In genomic region chr1:40313329-40313957, GRCh38 we compare ENCODE assay signal across 1 cellular context.
TF ChIP-seq lines count a peak whose summit lies in the region.

No MANE protein-coding gene starts in this region.

TF ChIP-seq in HepG2, 621 proteins besides CTCF, POLR2A, EP300 and RAD21 (continued from another document and continues in another):
- TF ChIP-seq ZNF44 (CRISPR knock-in tag; IDR thresholded peaks at IDR 0.05), result no peak
- peak; percentile 28; the same call in 1 of the 2 replicates for TF ChIP-seq HMG20A (CRISPR knock-in tag; IDR thresholded peaks at IDR 0.05; ENCODE audit: borderline replicate concordance)
- no peak for TF ChIP-seq XBP1 (CRISPR knock-in tag; IDR thresholded peaks at IDR 0.05)
- no peak for TF ChIP-seq ELF4 (CRISPR knock-in tag; IDR thresholded peaks at IDR 0.05; ENCODE audit: borderline replicate concordance)
- TF ChIP-seq, protein P1, sequence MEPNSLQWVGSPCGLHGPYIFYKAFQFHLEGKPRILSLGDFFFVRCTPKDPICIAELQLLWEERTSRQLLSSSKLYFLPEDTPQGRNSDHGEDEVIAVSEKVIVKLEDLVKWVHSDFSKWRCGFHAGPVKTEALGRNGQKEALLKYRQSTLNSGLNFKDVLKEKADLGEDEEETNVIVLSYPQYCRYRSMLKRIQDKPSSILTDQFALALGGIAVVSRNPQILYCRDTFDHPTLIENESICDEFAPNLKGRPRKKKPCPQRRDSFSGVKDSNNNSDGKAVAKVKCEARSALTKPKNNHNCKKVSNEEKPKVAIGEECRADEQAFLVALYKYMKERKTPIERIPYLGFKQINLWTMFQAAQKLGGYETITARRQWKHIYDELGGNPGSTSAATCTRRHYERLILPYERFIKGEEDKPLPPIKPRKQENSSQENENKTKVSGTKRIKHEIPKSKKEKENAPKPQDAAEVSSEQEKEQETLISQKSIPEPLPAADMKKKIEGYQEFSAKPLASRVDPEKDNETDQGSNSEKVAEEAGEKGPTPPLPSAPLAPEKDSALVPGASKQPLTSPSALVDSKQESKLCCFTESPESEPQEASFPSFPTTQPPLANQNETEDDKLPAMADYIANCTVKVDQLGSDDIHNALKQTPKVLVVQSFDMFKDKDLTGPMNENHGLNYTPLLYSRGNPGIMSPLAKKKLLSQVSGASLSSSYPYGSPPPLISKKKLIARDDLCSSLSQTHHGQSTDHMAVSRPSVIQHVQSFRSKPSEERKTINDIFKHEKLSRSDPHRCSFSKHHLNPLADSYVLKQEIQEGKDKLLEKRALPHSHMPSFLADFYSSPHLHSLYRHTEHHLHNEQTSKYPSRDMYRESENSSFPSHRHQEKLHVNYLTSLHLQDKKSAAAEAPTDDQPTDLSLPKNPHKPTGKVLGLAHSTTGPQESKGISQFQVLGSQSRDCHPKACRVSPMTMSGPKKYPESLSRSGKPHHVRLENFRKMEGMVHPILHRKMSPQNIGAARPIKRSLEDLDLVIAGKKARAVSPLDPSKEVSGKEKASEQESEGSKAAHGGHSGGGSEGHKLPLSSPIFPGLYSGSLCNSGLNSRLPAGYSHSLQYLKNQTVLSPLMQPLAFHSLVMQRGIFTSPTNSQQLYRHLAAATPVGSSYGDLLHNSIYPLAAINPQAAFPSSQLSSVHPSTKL (CRISPR knock-in tag; IDR thresholded peaks at IDR 0.05), result peak; percentile 64
- no peak for TF ChIP-seq KDM1A (CRISPR knock-in tag; IDR thresholded peaks at IDR 0.05)
- TF ChIP-seq KLF13 (CRISPR knock-in tag; IDR thresholded peaks at IDR 0.05), result no peak
- TF ChIP-seq ZNF350 (CRISPR knock-in tag; IDR thresholded peaks at IDR 0.05; ENCODE audit: borderline replicate concordance, low read depth), result 0 out of 2 replicates have a peak, but pooled peaks have one; percentile 30
- TF ChIP-seq RFX1 (IDR thresholded peaks at IDR 0.05), result no peak
- TF ChIP-seq SATB2 (CRISPR knock-in tag; IDR thresholded peaks at IDR 0.05), result no peak
- no peak for TF ChIP-seq NFYC (CRISPR knock-in tag; IDR thresholded peaks at IDR 0.05)
- TF ChIP-seq ZNF367 (CRISPR knock-in tag; IDR thresholded peaks at IDR 0.05; ENCODE audit: borderline replicate concordance), result no peak
- TF ChIP-seq HMGXB4 (CRISPR knock-in tag; IDR thresholded peaks at IDR 0.05; ENCODE audit: borderline replicate concordance in 1 of 2, low read depth in 1 of 2), result no peak
- no peak for TF ChIP-seq SUZ12 (IDR thresholded peaks at IDR 0.05; ENCODE audit: low read depth, low read length)
- TF ChIP-seq AHDC1 (CRISPR knock-in tag; IDR thresholded peaks at IDR 0.05; ENCODE audit: borderline replicate concordance), result 0 out of 2 replicates have a peak, but pooled peaks have one; percentile 29
- TF ChIP-seq SMAD1 (CRISPR knock-in tag; IDR thresholded peaks at IDR 0.05; ENCODE audit: borderline replicate concordance, low read depth), result no peak
- no peak for TF ChIP-seq ZFP1 (CRISPR knock-in tag; IDR thresholded peaks at IDR 0.05)
- no peak for TF ChIP-seq JUN (CRISPR knock-in tag; IDR thresholded peaks at IDR 0.05)
- TF ChIP-seq RXRA (CRISPR knock-in tag; IDR thresholded peaks at IDR 0.05), result peak; percentile 85
- no peak for TF ChIP-seq AGO1 (IDR thresholded peaks at IDR 0.05; ENCODE audit: low read depth, low read length, poor library complexity, severe bottlenecking)
- no peak for TF ChIP-seq ZNF260 (CRISPR knock-in tag; IDR thresholded peaks at IDR 0.05; ENCODE audit: borderline replicate concordance, low read depth)
- TF ChIP-seq NR2F1 (CRISPR knock-in tag; IDR thresholded peaks at IDR 0.05), result peak in 1 of 2 experiments; percentile 45; a peak in 2 of 4 replicates
- no peak for TF ChIP-seq RARG (CRISPR knock-in tag; IDR thresholded peaks at IDR 0.05; ENCODE audit: low read depth)
- no peak for TF ChIP-seq NFATC3 (CRISPR knock-in tag; IDR thresholded peaks at IDR 0.05)
- TF ChIP-seq FOXP4 (CRISPR knock-in tag; IDR thresholded peaks at IDR 0.05), result 0 out of 2 replicates have a peak, but pooled peaks have one; percentile 14
- peak; percentile 61 for TF ChIP-seq PAXIP1 (CRISPR knock-in tag; conservative IDR thresholded peaks at IDR 0.05)
- 0 out of 2 replicates have a peak, but pooled peaks have one; percentile 12 for TF ChIP-seq KAT8 (CRISPR knock-in tag; IDR thresholded peaks at IDR 0.05)
- TF ChIP-seq PHF21A (CRISPR knock-in tag; IDR thresholded peaks at IDR 0.05), result 0 out of 2 replicates have a peak, but pooled peaks have one; percentile 10
- peak; percentile 6 for TF ChIP-seq TBL1XR1 (IDR thresholded peaks at IDR 0.05; ENCODE audit: borderline replicate concordance, low read length, partially characterized antibody)
- TF ChIP-seq SPEN (CRISPR knock-in tag; IDR thresholded peaks at IDR 0.05; ENCODE audit: low read depth), result no peak
- TF ChIP-seq CBFB (CRISPR knock-in tag; IDR thresholded peaks at IDR 0.05), result 0 out of 2 replicates have a peak, but pooled peaks have one; percentile 38
- peak; percentile 65 for TF ChIP-seq NCOA2 (CRISPR knock-in tag; IDR thresholded peaks at IDR 0.05)
- TF ChIP-seq GATA4 (IDR thresholded peaks at IDR 0.05; ENCODE audit: borderline replicate concordance, low read depth), result 0 out of 2 replicates have a peak, but pooled peaks have one; percentile 6
- no peak for TF ChIP-seq ZNF713 (CRISPR knock-in tag; IDR thresholded peaks at IDR 0.05)
- no peak for TF ChIP-seq PHB2 (IDR thresholded peaks at IDR 0.05; ENCODE audit: partially characterized antibody)
- TF ChIP-seq, protein P2, sequence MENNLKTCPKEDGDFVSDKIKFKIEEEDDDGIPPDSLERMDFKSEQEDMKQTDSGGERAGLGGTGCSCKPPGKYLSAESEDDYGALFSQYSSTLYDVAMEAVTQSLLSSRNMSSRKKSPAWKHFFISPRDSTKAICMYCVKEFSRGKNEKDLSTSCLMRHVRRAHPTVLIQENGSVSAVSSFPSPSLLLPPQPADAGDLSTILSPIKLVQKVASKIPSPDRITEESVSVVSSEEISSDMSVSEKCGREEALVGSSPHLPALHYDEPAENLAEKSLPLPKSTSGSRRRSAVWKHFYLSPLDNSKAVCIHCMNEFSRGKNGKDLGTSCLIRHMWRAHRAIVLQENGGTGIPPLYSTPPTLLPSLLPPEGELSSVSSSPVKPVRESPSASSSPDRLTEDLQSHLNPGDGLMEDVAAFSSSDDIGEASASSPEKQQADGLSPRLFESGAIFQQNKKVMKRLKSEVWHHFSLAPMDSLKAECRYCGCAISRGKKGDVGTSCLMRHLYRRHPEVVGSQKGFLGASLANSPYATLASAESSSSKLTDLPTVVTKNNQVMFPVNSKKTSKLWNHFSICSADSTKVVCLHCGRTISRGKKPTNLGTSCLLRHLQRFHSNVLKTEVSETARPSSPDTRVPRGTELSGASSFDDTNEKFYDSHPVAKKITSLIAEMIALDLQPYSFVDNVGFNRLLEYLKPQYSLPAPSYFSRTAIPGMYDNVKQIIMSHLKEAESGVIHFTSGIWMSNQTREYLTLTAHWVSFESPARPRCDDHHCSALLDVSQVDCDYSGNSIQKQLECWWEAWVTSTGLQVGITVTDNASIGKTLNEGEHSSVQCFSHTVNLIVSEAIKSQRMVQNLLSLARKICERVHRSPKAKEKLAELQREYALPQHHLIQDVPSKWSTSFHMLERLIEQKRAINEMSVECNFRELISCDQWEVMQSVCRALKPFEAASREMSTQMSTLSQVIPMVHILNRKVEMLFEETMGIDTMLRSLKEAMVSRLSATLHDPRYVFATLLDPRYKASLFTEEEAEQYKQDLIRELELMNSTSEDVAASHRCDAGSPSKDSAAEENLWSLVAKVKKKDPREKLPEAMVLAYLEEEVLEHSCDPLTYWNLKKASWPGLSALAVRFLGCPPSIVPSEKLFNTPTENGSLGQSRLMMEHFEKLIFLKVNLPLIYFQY (CRISPR knock-in tag; IDR thresholded peaks at IDR 0.05; ENCODE audit: borderline replicate concordance), result no peak
